ENCODE assay signal across 19 cellular contexts in genomic region chr5:75856056-75856455, GRCh38.
"Had no signal": no experiment of that assay in that cellular context is flagged by ENCODE, and none has a peak within 500 bp of the region (broad histone marks: within the 10 kb centered on the region; RNA-seq: fewer than 3 reads in every experiment).

No MANE protein-coding gene starts in this region.

- H3K9me3 ChIP-seq: adrenal gland, breast epithelium, esophagus muscularis mucosa had no signal

- H3K9me3 Mint-ChIP-seq: activated naive CD4-positive, alpha-beta T cell treated with anti-CD3 and anti-CD28 coated beads, Interleukin-2, amount 50 U/mL, for 72 hours; activated T-helper 1 cell treated with anti-CD3 and anti-CD28 coated beads, Interleukin-12 subunit alpha, Interleukin-12 subunit beta, Interleukin-2, Interleukin-4 antibody, amounts not matched to agents 30 ng/mL and 10 ng/mL and 1 ng/mL, durations not matched to agents 14 hours and 24 hours and 36 hours; T-helper 2 cell treated with Interferon-gamma antibody and Interleukin-4, amounts not matched to agents 5 μg/mL and 100 μg/mL, for 36 hours; WTC11 had no signal

- H3K36me3 Mint-ChIP-seq: activated naive CD4-positive, alpha-beta T cell treated with anti-CD3 and anti-CD28 coated beads, Interleukin-2, amount 50 U/mL, for 72 hours; immature natural killer cell; naive thymus-derived CD8-positive, alpha-beta T cell; WTC11 had no signal

- H3K4me1 Mint-ChIP-seq: activated CD4-positive, alpha-beta T cell treated with anti-CD3 and anti-CD28 coated beads for 36 hours; immature natural killer cell; naive thymus-derived CD8-positive, alpha-beta T cell; WTC11 had no signal

- H3K27me3 ChIP-seq: adrenal gland, breast epithelium, heart right ventricle had no signal

- H2AFZ ChIP-seq: parathyroid adenoma had no signal

- H3K4me3 ChIP-seq: adrenal gland, breast epithelium, esophagus muscularis mucosa, heart right ventricle had no signal

- H3K4me1 ChIP-seq: adrenal gland, breast epithelium, esophagus muscularis mucosa, heart right ventricle, parathyroid adenoma had no signal

- H3K27ac ChIP-seq: adrenal gland, breast epithelium, esophagus muscularis mucosa, heart right ventricle, parathyroid adenoma had no signal

- ATAC-seq: activated CD4-positive, alpha-beta T cell treated with anti-CD3 and anti-CD28 coated beads for 36 hours; activated naive CD4-positive, alpha-beta T cell treated with anti-CD3 and anti-CD28 coated beads, Interleukin-2, amount 50 U/mL, for 72 hours; heart right ventricle; naive thymus-derived CD8-positive, alpha-beta T cell; sciatic nerve; WTC11 had no signal

- DNase-seq: activated CD4-positive, alpha-beta T cell treated with anti-CD3 and anti-CD28 coated beads for 36 hours; activated CD4-positive, alpha-beta T cell treated with anti-CD3 and anti-CD28 coated beads, Interleukin-2, amount 50 U/mL, for 48 hours; activated gamma-delta T cell treated with Interleukin-2 at 50 U/mL for 16 hours; adrenal gland; cerebellar nuclear complex; effector CD8-positive, alpha-beta T cell; heart right ventricle; immature natural killer cell; mesenchymal stem cell; naive thymus-derived CD8-positive, alpha-beta T cell; stimulated activated naive CD4-positive, alpha-beta T cell had no signal

- H3K27ac Mint-ChIP-seq: activated CD4-positive, alpha-beta T cell treated with anti-CD3 and anti-CD28 coated beads for 36 hours; activated naive CD4-positive, alpha-beta T cell treated with anti-CD3 and anti-CD28 coated beads, Interleukin-2, amount 50 U/mL, for 72 hours; activated T-helper 1 cell treated with anti-CD3 and anti-CD28 coated beads, Interleukin-12 subunit alpha, Interleukin-12 subunit beta, Interleukin-2, Interleukin-4 antibody, amounts not matched to agents 30 ng/mL and 10 ng/mL and 1 ng/mL, durations not matched to agents 14 hours and 24 hours and 36 hours; immature natural killer cell; naive thymus-derived CD8-positive, alpha-beta T cell; T-helper 2 cell treated with Interferon-gamma antibody and Interleukin-4, amounts not matched to agents 5 μg/mL and 100 μg/mL, for 36 hours; WTC11 had no signal

- H3K9ac ChIP-seq: parathyroid adenoma had no signal

- H3K4me3 Mint-ChIP-seq: activated CD4-positive, alpha-beta T cell treated with anti-CD3 and anti-CD28 coated beads for 36 hours; activated T-helper 1 cell treated with anti-CD3 and anti-CD28 coated beads, Interleukin-12 subunit alpha, Interleukin-12 subunit beta, Interleukin-2, Interleukin-4 antibody, amounts not matched to agents 30 ng/mL and 10 ng/mL and 1 ng/mL, durations not matched to agents 14 hours and 24 hours and 36 hours; immature natural killer cell; naive thymus-derived CD8-positive, alpha-beta T cell; T-helper 2 cell treated with Interferon-gamma antibody and Interleukin-4, amounts not matched to agents 5 μg/mL and 100 μg/mL, for 36 hours; WTC11 had no signal

- H3K36me3 ChIP-seq: adrenal gland, breast epithelium, esophagus muscularis mucosa, heart right ventricle had no signal

- H3K79me2 ChIP-seq: parathyroid adenoma had no signal
